In genomic region chr2:96869824-96870630, GRCh38 we compare ENCODE assay signal across 8 cellular contexts. TPM values are rescaled to one million over a fixed set of nuclear protein-coding genes. Genes with fewer than 3 reads are reported as not detected.
A peak's percentile ranks its signal among the peaks of the same experiment; 100 is the strongest.
DNase-seq lines count a peak whose midpoint lies in the region; ATAC-seq and TF ChIP-seq lines count a peak whose summit lies in the region.

A gene with protein sequence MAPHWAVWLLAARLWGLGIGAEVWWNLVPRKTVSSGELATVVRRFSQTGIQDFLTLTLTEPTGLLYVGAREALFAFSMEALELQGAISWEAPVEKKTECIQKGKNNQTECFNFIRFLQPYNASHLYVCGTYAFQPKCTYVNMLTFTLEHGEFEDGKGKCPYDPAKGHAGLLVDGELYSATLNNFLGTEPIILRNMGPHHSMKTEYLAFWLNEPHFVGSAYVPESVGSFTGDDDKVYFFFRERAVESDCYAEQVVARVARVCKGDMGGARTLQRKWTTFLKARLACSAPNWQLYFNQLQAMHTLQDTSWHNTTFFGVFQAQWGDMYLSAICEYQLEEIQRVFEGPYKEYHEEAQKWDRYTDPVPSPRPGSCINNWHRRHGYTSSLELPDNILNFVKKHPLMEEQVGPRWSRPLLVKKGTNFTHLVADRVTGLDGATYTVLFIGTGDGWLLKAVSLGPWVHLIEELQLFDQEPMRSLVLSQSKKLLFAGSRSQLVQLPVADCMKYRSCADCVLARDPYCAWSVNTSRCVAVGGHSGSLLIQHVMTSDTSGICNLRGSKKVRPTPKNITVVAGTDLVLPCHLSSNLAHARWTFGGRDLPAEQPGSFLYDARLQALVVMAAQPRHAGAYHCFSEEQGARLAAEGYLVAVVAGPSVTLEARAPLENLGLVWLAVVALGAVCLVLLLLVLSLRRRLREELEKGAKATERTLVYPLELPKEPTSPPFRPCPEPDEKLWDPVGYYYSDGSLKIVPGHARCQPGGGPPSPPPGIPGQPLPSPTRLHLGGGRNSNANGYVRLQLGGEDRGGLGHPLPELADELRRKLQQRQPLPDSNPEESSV (minus strand): TSS chr2:96870080. CDS start chr2:96867886, 2,194 bp downstream.

- H3K4me1 ChIP-seq in body of pancreas (peaks cover 61% of the 10 kb centered on the region), iPS-18a (ENCODE audit: control insufficient read depth, low read depth, low read length) (peaks cover 28% of the 10 kb centered on the region)

- no peak for TF ChIP-seq CTCF in BJ (IDR thresholded peaks at IDR 0.05; ENCODE audit: insufficient read depth, low read depth, low read length)
- TF ChIP-seq CTCF in body of pancreas (IDR thresholded peaks at IDR 0.05), result no peak

- intact Hi-C loops in body of pancreas (cut with DNase I) (no loop called here), sciatic nerve (cut with DNase I) (loop anchor here (5.0 to 10.0 kb wide), 2 partner anchors 55 to 82 kb away; partner anchors contain the start of gene CNNM3)

- CTCF ChIA-PET in BJ (lab: Yijun Ruan, JAX), result interaction anchor here (0.8 to 2.2 kb wide), 4 partner anchors 12 to 93 kb away, joined by 3 to 18 read pairs (median 12); partner anchors contain the start of gene ANKRD39

- H3K9me3 ChIP-seq in body of pancreas (no peaks in the 10 kb centered on the region), iPS-18a (ENCODE audit: control insufficient read depth, low read depth, low read length) (no peaks in the 10 kb centered on the region)

- TF ChIP-seq POLR2A in body of pancreas (IDR thresholded peaks at IDR 0.05), result peak; percentile 19 to 42 (median 39)

- ATAC-seq in body of pancreas (peak; percentile 47), sciatic nerve (peak; percentile 38), HG03457 (IDR thresholded peaks at IDR 0.05; ENCODE audit: unreplicated experiment) (no peak), GM21360 (IDR thresholded peaks at IDR 0.05; ENCODE audit: unreplicated experiment) (no peak)

- DNase-seq in BJ (ENCODE audit: low read depth) (no peak), HCEC 1CT (peak; percentile 21), T-helper 1 cell (peak; percentile 24 to 67 (median 51)), body of pancreas (peak; percentile 58 to 69 (median 64)), sciatic nerve (ENCODE audit: low spot score) (peak; percentile 87)

- peaks cover 16% of the 10 kb centered on the region for H3K36me3 ChIP-seq in BJ (ENCODE audit: control insufficient read depth, insufficient read depth, low read length)
- peaks cover 0 to 2% of the 10 kb centered on the region in 2 donors for H3K36me3 ChIP-seq in body of pancreas (replicated peaks in 1 of 2; ENCODE audit: insufficient read depth in 1 of 2, low read depth in 2 of 2)
- peaks cover 21% of the 10 kb centered on the region for H3K36me3 ChIP-seq in iPS-18a (ENCODE audit: control insufficient read depth, low read depth, low read length)

- H3K9ac ChIP-seq in iPS-18a (ENCODE audit: low read length), result peak within 1 kb of the TSS; percentile 95

- WGBS in body of pancreas, 2 donors, result 2% methylated on average over 71 of the region's 92 CpGs; no CpG with 5 or more reads in 1 of the 2 donors

- POLR2A ChIA-PET in BJ (lab: Charles Lee), result no interaction called here

- H3K27me3 ChIP-seq in BJ (ENCODE audit: control insufficient read depth, insufficient read depth, low read length) (peaks cover 2% of the 10 kb centered on the region; the same call in 1 of the 2 replicates), body of pancreas (no peaks in the 10 kb centered on the region), iPS-18a (ENCODE audit: control insufficient read depth, insufficient read depth, low read length) (peaks cover 9% of the 10 kb centered on the region)

- H3K27ac ChIP-seq in body of pancreas (peak within 1 kb of the TSS; percentile 76 to 95 (median 82)), iPS-18a (ENCODE audit: low read length) (peak within 1 kb of the TSS; percentile 91)

- H3K4me3 ChIP-seq in BJ (ENCODE audit: low read depth, low read length) (peak within 1 kb of the TSS; percentile 95), body of pancreas (peak within 1 kb of the TSS; percentile 90 to 91), iPS-18a (ENCODE audit: low read length) (peak within 1 kb of the TSS; percentile 71)

RNA-seq across cellular contexts. Expression of the gene that starts here (rescaled TPM):
- 16.4 and 29.7 TPM in 2 replicates for polyA plus RNA-seq in BJ (2011; rRNA removed)
- 20.4 and 24.4 TPM in 2 replicates for polyA minus RNA-seq in BJ (2011; rRNA and poly(A)+ RNA removed)
- 10 to 100 TPM; 11.2 to 13.7 TPM for total RNA-seq in body of pancreas
- 136 TPM for total RNA-seq in sciatic nerve

Comparison
In these comparisons a context has a peak if more than half of its experiments do, and no peak if none do; other contexts are left out.
1. ATAC-seq: peak in body of pancreas (single experiment) and sciatic nerve (single experiment); none in HG03457 (single experiment) and GM21360 (single experiment).
2. Peak in every context shown above with its lines, with median percentiles within 50 percentile points of each other: H3K4me3 ChIP-seq.